3 cellular contexts compared by ENCODE assay signal in genomic region chr1:8197493-8198282, GRCh38.
A peak's percentile ranks its signal among the peaks of the same experiment; 100 is the strongest.
TF ChIP-seq lines count a peak whose summit lies in the region.

No MANE protein-coding gene starts in this region.

TF ChIP-seq in HEK293, 187 proteins besides CTCF, POLR2A, EP300 and RAD21 (continued from another document and continues in another):
- no peak; the same call in 1 of the 2 replicates for TF ChIP-seq ZNF26 (tag by site-specific recombination; IDR thresholded peaks at IDR 0.05)
- TF ChIP-seq, protein P1, sequence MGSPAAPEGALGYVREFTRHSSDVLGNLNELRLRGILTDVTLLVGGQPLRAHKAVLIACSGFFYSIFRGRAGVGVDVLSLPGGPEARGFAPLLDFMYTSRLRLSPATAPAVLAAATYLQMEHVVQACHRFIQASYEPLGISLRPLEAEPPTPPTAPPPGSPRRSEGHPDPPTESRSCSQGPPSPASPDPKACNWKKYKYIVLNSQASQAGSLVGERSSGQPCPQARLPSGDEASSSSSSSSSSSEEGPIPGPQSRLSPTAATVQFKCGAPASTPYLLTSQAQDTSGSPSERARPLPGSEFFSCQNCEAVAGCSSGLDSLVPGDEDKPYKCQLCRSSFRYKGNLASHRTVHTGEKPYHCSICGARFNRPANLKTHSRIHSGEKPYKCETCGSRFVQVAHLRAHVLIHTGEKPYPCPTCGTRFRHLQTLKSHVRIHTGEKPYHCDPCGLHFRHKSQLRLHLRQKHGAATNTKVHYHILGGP (tag by site-specific recombination; IDR thresholded peaks at IDR 0.05), result peak; percentile 36; the same call in 1 of the 2 replicates
- TF ChIP-seq, protein P2, sequence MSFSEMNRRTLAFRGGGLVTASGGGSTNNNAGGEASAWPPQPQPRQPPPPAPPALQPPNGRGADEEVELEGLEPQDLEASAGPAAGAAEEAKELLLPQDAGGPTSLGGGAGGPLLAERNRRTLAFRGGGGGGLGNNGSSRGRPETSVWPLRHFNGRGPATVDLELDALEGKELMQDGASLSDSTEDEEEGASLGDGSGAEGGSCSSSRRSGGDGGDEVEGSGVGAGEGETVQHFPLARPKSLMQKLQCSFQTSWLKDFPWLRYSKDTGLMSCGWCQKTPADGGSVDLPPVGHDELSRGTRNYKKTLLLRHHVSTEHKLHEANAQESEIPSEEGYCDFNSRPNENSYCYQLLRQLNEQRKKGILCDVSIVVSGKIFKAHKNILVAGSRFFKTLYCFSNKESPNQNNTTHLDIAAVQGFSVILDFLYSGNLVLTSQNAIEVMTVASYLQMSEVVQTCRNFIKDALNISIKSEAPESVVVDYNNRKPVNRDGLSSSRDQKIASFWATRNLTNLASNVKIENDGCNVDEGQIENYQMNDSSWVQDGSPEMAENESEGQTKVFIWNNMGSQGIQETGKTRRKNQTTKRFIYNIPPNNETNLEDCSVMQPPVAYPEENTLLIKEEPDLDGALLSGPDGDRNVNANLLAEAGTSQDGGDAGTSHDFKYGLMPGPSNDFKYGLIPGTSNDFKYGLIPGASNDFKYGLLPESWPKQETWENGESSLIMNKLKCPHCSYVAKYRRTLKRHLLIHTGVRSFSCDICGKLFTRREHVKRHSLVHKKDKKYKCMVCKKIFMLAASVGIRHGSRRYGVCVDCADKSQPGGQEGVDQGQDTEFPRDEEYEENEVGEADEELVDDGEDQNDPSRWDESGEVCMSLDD (tag by site-specific recombination; IDR thresholded peaks at IDR 0.05), result peak; percentile 57; the same call in 1 of the 2 replicates
- TF ChIP-seq ZNF121 (tag by site-specific recombination; IDR thresholded peaks at IDR 0.05), result no peak
- TF ChIP-seq MYNN (tag by site-specific recombination; IDR thresholded peaks at IDR 0.05; ENCODE audit: borderline replicate concordance), result no peak
- TF ChIP-seq SP7 (tag by site-specific recombination; IDR thresholded peaks at IDR 0.05), result peak; percentile 88
- peak; percentile 80 for TF ChIP-seq ZBTB48 (tag by site-specific recombination; IDR thresholded peaks at IDR 0.05)
- TF ChIP-seq, protein P3, sequence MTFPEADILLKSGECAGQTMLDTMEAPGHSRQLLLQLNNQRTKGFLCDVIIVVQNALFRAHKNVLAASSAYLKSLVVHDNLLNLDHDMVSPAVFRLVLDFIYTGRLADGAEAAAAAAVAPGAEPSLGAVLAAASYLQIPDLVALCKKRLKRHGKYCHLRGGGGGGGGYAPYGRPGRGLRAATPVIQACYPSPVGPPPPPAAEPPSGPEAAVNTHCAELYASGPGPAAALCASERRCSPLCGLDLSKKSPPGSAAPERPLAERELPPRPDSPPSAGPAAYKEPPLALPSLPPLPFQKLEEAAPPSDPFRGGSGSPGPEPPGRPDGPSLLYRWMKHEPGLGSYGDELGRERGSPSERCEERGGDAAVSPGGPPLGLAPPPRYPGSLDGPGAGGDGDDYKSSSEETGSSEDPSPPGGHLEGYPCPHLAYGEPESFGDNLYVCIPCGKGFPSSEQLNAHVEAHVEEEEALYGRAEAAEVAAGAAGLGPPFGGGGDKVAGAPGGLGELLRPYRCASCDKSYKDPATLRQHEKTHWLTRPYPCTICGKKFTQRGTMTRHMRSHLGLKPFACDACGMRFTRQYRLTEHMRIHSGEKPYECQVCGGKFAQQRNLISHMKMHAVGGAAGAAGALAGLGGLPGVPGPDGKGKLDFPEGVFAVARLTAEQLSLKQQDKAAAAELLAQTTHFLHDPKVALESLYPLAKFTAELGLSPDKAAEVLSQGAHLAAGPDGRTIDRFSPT (tag by site-specific recombination; IDR thresholded peaks at IDR 0.05), result 0 out of 2 replicates have a peak, but pooled peaks have one; percentile 64

TF ChIP-seq in K562, 482 proteins besides CTCF, POLR2A, EP300 and RAD21 (continued from another document and continues in another):
- TF ChIP-seq ZBTB40 (IDR thresholded peaks at IDR 0.05) (no peak), ZBTB40 (CRISPR knock-in tag; IDR thresholded peaks at IDR 0.05) (no peak), LARP7 (IDR thresholded peaks at IDR 0.05) (0 out of 2 replicates have a peak, but pooled peaks have one; percentile 54), ZFP1 (CRISPR knock-in tag; IDR thresholded peaks at IDR 0.05) (no peak), BCOR (IDR thresholded peaks at IDR 0.05) (peak; percentile 97), PCBP2 (IDR thresholded peaks at IDR 0.05; ENCODE audit: low read depth, low read length, poor library complexity, severe bottlenecking) (no peak), ZC3H11A (IDR thresholded peaks at IDR 0.05; ENCODE audit: low read depth, low read length) (no peak), MAFK (IDR thresholded peaks at IDR 0.05; ENCODE audit: low read length) (peak; percentile 95)
- TF ChIP-seq, protein P4, sequence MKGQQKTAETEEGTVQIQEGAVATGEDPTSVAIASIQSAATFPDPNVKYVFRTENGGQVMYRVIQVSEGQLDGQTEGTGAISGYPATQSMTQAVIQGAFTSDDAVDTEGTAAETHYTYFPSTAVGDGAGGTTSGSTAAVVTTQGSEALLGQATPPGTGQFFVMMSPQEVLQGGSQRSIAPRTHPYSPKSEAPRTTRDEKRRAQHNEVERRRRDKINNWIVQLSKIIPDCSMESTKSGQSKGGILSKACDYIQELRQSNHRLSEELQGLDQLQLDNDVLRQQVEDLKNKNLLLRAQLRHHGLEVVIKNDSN (CRISPR knock-in tag; IDR thresholded peaks at IDR 0.05), result peak; percentile 67

TF ChIP-seq in HepG2, 621 proteins besides CTCF, POLR2A, EP300 and RAD21 (continued from another document and continues in another):
- no peak for TF ChIP-seq PRMT3 (CRISPR knock-in tag; IDR thresholded peaks at IDR 0.05; ENCODE audit: borderline replicate concordance, low read depth)
- TF ChIP-seq MIER3 (CRISPR knock-in tag; IDR thresholded peaks at IDR 0.05; ENCODE audit: borderline replicate concordance), result no peak; the same call in 1 of the 2 replicates
- peak; percentile 33; the same call in 1 of the 2 replicates for TF ChIP-seq ZNF691 (CRISPR knock-in tag; IDR thresholded peaks at IDR 0.05; ENCODE audit: borderline replicate concordance, low read depth)
- 0 out of 2 replicates have a peak, but pooled peaks have one; percentile 36 for TF ChIP-seq ZBTB37 (CRISPR knock-in tag; IDR thresholded peaks at IDR 0.05)
- TF ChIP-seq CREM (IDR thresholded peaks at IDR 0.05), result peak; percentile 78
- TF ChIP-seq CREM (CRISPR knock-in tag; IDR thresholded peaks at IDR 0.05), result no peak
- TF ChIP-seq ZNF367 (CRISPR knock-in tag; IDR thresholded peaks at IDR 0.05; ENCODE audit: borderline replicate concordance), result no peak
- no peak for TF ChIP-seq SMARCC2 (IDR thresholded peaks at IDR 0.05)
- no peak for TF ChIP-seq ZNF784 (CRISPR knock-in tag; IDR thresholded peaks at IDR 0.05; ENCODE audit: borderline replicate concordance)
- TF ChIP-seq SMARCE1 (IDR thresholded peaks at IDR 0.05; ENCODE audit: borderline replicate concordance), result no peak
- TF ChIP-seq KDM1A (CRISPR knock-in tag; IDR thresholded peaks at IDR 0.05), result peak; percentile 92
- peak; percentile 60; the same call in 1 of the 2 replicates for TF ChIP-seq PHF21A (CRISPR knock-in tag; IDR thresholded peaks at IDR 0.05)
- TF ChIP-seq FOXO4 (CRISPR knock-in tag; conservative IDR thresholded peaks at IDR 0.05), result no peak
- TF ChIP-seq FOSL1 (CRISPR knock-in tag; IDR thresholded peaks at IDR 0.05; ENCODE audit: borderline replicate concordance), result peak; percentile 76; the same call in 1 of the 2 replicates
- TF ChIP-seq HNF4A (CRISPR knock-in tag; IDR thresholded peaks at IDR 0.05), result peak; percentile 53
- TF ChIP-seq STAT6 (CRISPR knock-in tag; IDR thresholded peaks at IDR 0.05; ENCODE audit: borderline replicate concordance), result no peak
- TF ChIP-seq ZNF549 (CRISPR knock-in tag; IDR thresholded peaks at IDR 0.05), result no peak
- TF ChIP-seq POGZ (CRISPR knock-in tag; IDR thresholded peaks at IDR 0.05), result peak; percentile 68
- TF ChIP-seq, protein P5, sequence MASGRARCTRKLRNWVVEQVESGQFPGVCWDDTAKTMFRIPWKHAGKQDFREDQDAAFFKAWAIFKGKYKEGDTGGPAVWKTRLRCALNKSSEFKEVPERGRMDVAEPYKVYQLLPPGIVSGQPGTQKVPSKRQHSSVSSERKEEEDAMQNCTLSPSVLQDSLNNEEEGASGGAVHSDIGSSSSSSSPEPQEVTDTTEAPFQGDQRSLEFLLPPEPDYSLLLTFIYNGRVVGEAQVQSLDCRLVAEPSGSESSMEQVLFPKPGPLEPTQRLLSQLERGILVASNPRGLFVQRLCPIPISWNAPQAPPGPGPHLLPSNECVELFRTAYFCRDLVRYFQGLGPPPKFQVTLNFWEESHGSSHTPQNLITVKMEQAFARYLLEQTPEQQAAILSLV (CRISPR knock-in tag; IDR thresholded peaks at IDR 0.05; ENCODE audit: borderline replicate concordance), result no peak
- 0 out of 2 replicates have a peak, but pooled peaks have one; percentile 49 for TF ChIP-seq NFKBIZ (CRISPR knock-in tag; IDR thresholded peaks at IDR 0.05)
- TF ChIP-seq HMGA1 (CRISPR knock-in tag; conservative IDR thresholded peaks at IDR 0.05), result no peak
- TF ChIP-seq ZNF782 (CRISPR knock-in tag; IDR thresholded peaks at IDR 0.05; ENCODE audit: borderline replicate concordance), result no peak
- TF ChIP-seq THRA (CRISPR knock-in tag; IDR thresholded peaks at IDR 0.05; ENCODE audit: borderline replicate concordance), result 0 out of 2 replicates have a peak, but pooled peaks have one; percentile 19
